In the genomic region with DNA sequence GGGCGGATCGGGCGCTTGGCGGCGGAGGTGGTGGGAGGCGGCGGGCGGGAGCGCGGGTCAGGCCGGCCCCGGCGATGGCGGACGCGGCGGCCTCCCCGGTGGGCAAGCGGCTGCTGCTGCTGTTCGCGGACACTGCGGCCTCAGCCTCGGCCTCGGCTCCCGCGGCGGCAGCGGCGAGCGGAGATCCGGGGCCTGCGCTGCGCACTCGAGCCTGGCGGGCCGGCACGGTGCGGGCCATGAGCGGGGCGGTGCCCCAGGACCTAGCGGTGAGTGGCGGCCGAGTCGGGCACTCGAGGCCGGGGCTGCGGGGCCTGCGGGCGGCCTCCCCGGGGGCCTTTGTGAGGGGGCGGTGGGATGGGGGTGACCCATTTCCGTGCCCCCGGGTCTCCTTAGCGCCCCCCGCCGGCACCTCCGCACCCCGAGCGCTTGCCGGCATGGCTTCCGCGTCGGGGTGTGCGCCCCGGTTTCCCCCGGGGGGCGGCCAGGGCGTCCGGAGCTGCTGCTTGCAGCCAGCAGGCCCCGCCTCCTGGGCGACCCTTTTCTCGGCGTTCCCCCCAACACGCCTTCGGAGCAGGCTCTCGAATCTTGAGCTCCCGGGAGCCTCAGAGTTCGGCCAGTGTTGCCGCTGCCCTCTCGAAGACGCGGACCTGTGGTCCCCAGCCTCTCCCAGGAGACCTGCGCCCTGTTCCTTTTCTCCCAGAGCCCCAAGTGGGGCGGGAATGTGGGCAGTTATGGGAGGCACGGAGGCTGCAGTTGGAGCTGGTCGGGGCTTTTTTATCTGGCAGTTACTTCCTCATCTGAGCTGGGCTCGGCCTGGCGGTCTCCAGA, we compare ENCODE assay signal across 8 cellular contexts. TPM values are rescaled to one million over a fixed set of nuclear protein-coding genes. Genes with fewer than 3 reads are reported as not detected.
DNase-seq lines count a peak whose midpoint lies in the region; ATAC-seq, FAIRE-seq and TF ChIP-seq lines count a peak whose summit lies in the region.

No MANE protein-coding gene starts in this region.

- peaks cover 5% of the 10 kb centered on the region for H3K9me3 ChIP-seq in CD8-positive, alpha-beta memory T cell (ENCODE audit: low read length)
- peaks cover 0 to 7% (median 5%) of the 10 kb centered on the region in 11 donors for H3K9me3 ChIP-seq in heart right ventricle
- H3K9me3 ChIP-seq in prostate gland = no peaks in the 10 kb centered on the region

- CTCF ChIA-PET in CD8-positive, alpha-beta memory T cell (lab: Charles Lee) = interaction anchor here (0.7 to 9.9 kb wide), 36 partner anchors 9 to 465 kb away, joined by 3 to 266 read pairs (median 4); partner anchors contain the start of genes BRD8, CDC23, CDC25C and ETF1

- TF ChIP-seq POLR2A in prostate gland (IDR thresholded peaks at IDR 0.05) = peak; percentile 55

- peak; percentile 73 to 87 (median 76) for DNase-seq in CD8-positive, alpha-beta memory T cell
- DNase-seq in SKM-1 treated with dmso at 0.1 percent for 144 hours (lab: John Stamatoyannopoulos, UW; ENCODE audit: unreplicated experiment) (peak; percentile 74), heart right ventricle (peak; percentile 62 to 66), prostate gland (ENCODE audit: low spot score) (peak; percentile 62), urothelium cell line (ENCODE audit: low spot score) (peak; percentile 41)
- peak; percentile 84 for DNase-seq in activated naive CD8-positive, alpha-beta T cell treated with anti-CD3 and anti-CD28 coated beads for 36 hours

- peaks cover 25% of the 10 kb centered on the region for H3K4me1 ChIP-seq in CD8-positive, alpha-beta memory T cell (ENCODE audit: insufficient read depth, low read length)
- H3K4me1 ChIP-seq in heart right ventricle (peaks cover 8 to 73% (median 51%) of the 10 kb centered on the region in 9 donors), prostate gland (replicated peaks) (peaks cover 9% of the 10 kb centered on the region)

- peak overlapping the region; percentile 88 for H3K27ac ChIP-seq in CD8-positive, alpha-beta memory T cell (ENCODE audit: low read depth, low read length)
- peak overlapping the region; percentile 86 to 99 (median 97) for H3K27ac ChIP-seq in heart right ventricle
- H3K27ac ChIP-seq in prostate gland = peak overlapping the region; percentile 88 to 99

- peaks cover 0 to 12% of the 10 kb centered on the region in 2 donors for H3K27me3 Mint-ChIP-seq in CD8-positive, alpha-beta memory T cell
- no peaks in the 10 kb centered on the region for H3K27me3 Mint-ChIP-seq in activated naive CD8-positive, alpha-beta T cell treated with anti-CD3 and anti-CD28 coated beads for 36 hours

- no peak for FAIRE-seq in urothelium cell line (lab: Jason Lieb, UNC)

- peaks cover 48 to 56% (median 52%) of the 10 kb centered on the region in 3 donors for H3K4me1 Mint-ChIP-seq in CD8-positive, alpha-beta memory T cell
- peaks cover 45% of the 10 kb centered on the region for H3K4me1 Mint-ChIP-seq in activated naive CD8-positive, alpha-beta T cell treated with anti-CD3 and anti-CD28 coated beads for 36 hours

- H3K9me3 Mint-ChIP-seq in CD8-positive, alpha-beta memory T cell = peaks cover 0 to 8% (median 0%) of the 10 kb centered on the region in 5 donors
- H3K9me3 Mint-ChIP-seq in activated naive CD8-positive, alpha-beta T cell treated with anti-CD3 and anti-CD28 coated beads for 36 hours = peaks cover 6% of the 10 kb centered on the region

- H3K27ac Mint-ChIP-seq in CD8-positive, alpha-beta memory T cell = peak overlapping the region; percentile 91 to 99 (median 96)
- H3K27ac Mint-ChIP-seq in activated naive CD8-positive, alpha-beta T cell treated with anti-CD3 and anti-CD28 coated beads for 36 hours = peak overlapping the region; percentile 94

- no peaks in the 10 kb centered on the region for H3K36me3 ChIP-seq in CD8-positive, alpha-beta memory T cell (ENCODE audit: insufficient read depth, low read length)
- H3K36me3 ChIP-seq in heart right ventricle (peaks cover 0 to 17% (median 9%) of the 10 kb centered on the region in 9 donors), prostate gland (no peaks in the 10 kb centered on the region)

- 0% methylated on average over 58 to 78 of the region's 88 CpGs for WGBS in heart right ventricle, 2 donors
- 2% methylated on average over 24 of the region's 88 CpGs for WGBS in prostate gland

- H3K4me3 ChIP-seq in CD8-positive, alpha-beta memory T cell (ENCODE audit: low read length) = peak overlapping the region; percentile 84
- H3K4me3 ChIP-seq in heart right ventricle (peak overlapping the region; percentile 73 to 99 (median 94)), prostate gland (peak overlapping the region; percentile 85 to 96)

- intact Hi-C loops in heart right ventricle (cut with DNase I) (loop anchor here in 2 of 10 donors (5.0 to 10.0 kb wide), 2 partner anchors 128 to 139 kb away; no protein-coding TSS in a partner anchor), prostate gland (cut with DNase I) (no loop called here)

- H3K27me3 ChIP-seq in CD8-positive, alpha-beta memory T cell (ENCODE audit: insufficient read depth, low read length, poor library complexity, severe bottlenecking) = no peaks in the 10 kb centered on the region
- H3K27me3 ChIP-seq in heart right ventricle = no peaks in the 10 kb centered on the region
- H3K27me3 ChIP-seq in prostate gland (replicated peaks; ENCODE audit: insufficient read depth) = no peaks in the 10 kb centered on the region

- H3K36me3 Mint-ChIP-seq in CD8-positive, alpha-beta memory T cell = peaks cover 0 to 20% (median 0%) of the 10 kb centered on the region in 3 donors
- peaks cover 15% of the 10 kb centered on the region for H3K36me3 Mint-ChIP-seq in activated naive CD8-positive, alpha-beta T cell treated with anti-CD3 and anti-CD28 coated beads for 36 hours

- ATAC-seq in GM19438 (IDR thresholded peaks at IDR 0.05; ENCODE audit: low read depth, unreplicated experiment) (peak; percentile 39), HG03571 (IDR thresholded peaks at IDR 0.05; ENCODE audit: unreplicated experiment) (peak; percentile 36), heart right ventricle (peak; percentile 63 to 76 (median 67))

- TF ChIP-seq CTCF in heart right ventricle (IDR thresholded peaks at IDR 0.05) (peak in 7 of 9 donors; percentile 32 to 63 (median 51)), prostate gland (IDR thresholded peaks at IDR 0.05) (peak in 3 of 4 experiments; percentile 17 to 43 (median 28))

- peak overlapping the region; percentile 90 to 100 (median 96) for H3K4me3 Mint-ChIP-seq in CD8-positive, alpha-beta memory T cell
- peak overlapping the region; percentile 99 for H3K4me3 Mint-ChIP-seq in activated naive CD8-positive, alpha-beta T cell treated with anti-CD3 and anti-CD28 coated beads for 36 hours

- POLR2A ChIA-PET in CD8-positive, alpha-beta memory T cell (lab: Charles Lee) = interaction anchor here (0.8 to 7.3 kb wide), 12 partner anchors 14 to 941 kb away, joined by 3 to 120 read pairs (median 6); partner anchors contain the start of genes BRD8, CDC23, CDC25C and EGR1

RNA-seq across cellular contexts. Expression of gene KDM3B, which starts 0.5 kb away (rescaled TPM):
- 10 to 100 TPM; 42.4 to 44.7 TPM for total RNA-seq in CD8-positive, alpha-beta memory T cell
- polyA plus RNA-seq in CD8-positive, alpha-beta memory T cell = 14.7 TPM
- total RNA-seq in activated naive CD8-positive, alpha-beta T cell treated with anti-CD3 and anti-CD28 coated beads for 36 hours = 10 to 100 TPM; 38.0 to 39.8 TPM
- total RNA-seq in heart right ventricle (10 to 100 TPM; 31.9 to 57.3 (median 48.3) TPM), prostate gland (10 to 100 TPM; 61.2 to 85.1 TPM)
- 10 to 100 TPM; 11.9 to 22.4 TPM for polyA plus RNA-seq in heart right ventricle

RNA-seq across cellular contexts. Expression of gene FAM53C, which starts 14.9 kb away (rescaled TPM):
- total RNA-seq in CD8-positive, alpha-beta memory T cell = 10 to 100 TPM; 29.5 to 32.2 TPM
- 20.6 TPM for polyA plus RNA-seq in CD8-positive, alpha-beta memory T cell
- 10 to 100 TPM; 32.7 to 34.3 TPM for total RNA-seq in activated naive CD8-positive, alpha-beta T cell treated with anti-CD3 and anti-CD28 coated beads for 36 hours
- total RNA-seq in heart right ventricle = 10 to 100 TPM; 20.4 to 29.9 (median 25.1) TPM
- 10 to 100 TPM in 1 of 2 donors, 1 to 10 TPM in 1; 8.8 to 14.9 TPM for polyA plus RNA-seq in heart right ventricle
- total RNA-seq in prostate gland = 10 to 100 TPM; 32.9 to 81.0 TPM

RNA-seq across cellular contexts. Expression of gene CDC25C, which starts 21.3 kb away (rescaled TPM):
- total RNA-seq in CD8-positive, alpha-beta memory T cell = 1 to 10 TPM; 4.3 to 5.3 TPM
- not detected for polyA plus RNA-seq in CD8-positive, alpha-beta memory T cell
- total RNA-seq in activated naive CD8-positive, alpha-beta T cell treated with anti-CD3 and anti-CD28 coated beads for 36 hours = 1 to 10 TPM; 8.4 to 8.7 TPM
- under 1 TPM in 5 of 10 donors, not detected in 5; 0.13 to 0.74 (median 0.38) TPM for total RNA-seq in heart right ventricle
- under 1 TPM in 1 of 2 donors, not detected in 1; 0.03 TPM for polyA plus RNA-seq in heart right ventricle
- 1 to 10 TPM in 1 of 2 donors, under 1 TPM in 1; 0.14 to 3.2 TPM for total RNA-seq in prostate gland

Comparison
In these comparisons a context has a peak if more than half of its experiments do, and no peak if none do; other contexts are left out.
1. Peak in every context shown above with its lines: DNase-seq, ATAC-seq, H3K4me3 ChIP-seq and H3K27ac ChIP-seq.